In genomic region chr6:54133186-54133585, GRCh38 we compare ENCODE assay signal across 20 cellular contexts. TPM values are rescaled to one million over a fixed set of nuclear protein-coding genes. Genes with fewer than 3 reads are reported as not detected.
A peak's percentile ranks its signal among the peaks of the same experiment; 100 is the strongest.
DNase-seq lines count a peak whose midpoint lies in the region; ATAC-seq and TF ChIP-seq lines count a peak whose summit lies in the region.
"Had no signal": no experiment of that assay in that cellular context is flagged by ENCODE, and none has a peak within 500 bp of the region (broad histone marks: within the 10 kb centered on the region; RNA-seq: fewer than 3 reads in every experiment).

No MANE protein-coding gene starts in this region.

- H3K27ac ChIP-seq in right lobe of liver (no peak overlapping the region), smooth muscle cell (ENCODE audit: low read depth) (no peak overlapping the region)

- H3K9me3 ChIP-seq in right lobe of liver (no peaks in the 10 kb centered on the region), smooth muscle cell (replicated peaks; ENCODE audit: low read depth) (no peaks in the 10 kb centered on the region)

- H3K9ac ChIP-seq in smooth muscle cell (ENCODE audit: low read depth), result no peak overlapping the region

- DNase-seq in left lobe of liver (ENCODE audit: low spot score) (no peak), right lobe of liver (no peak), smooth muscle cell (lab: John Stamatoyannopoulos, UW; ENCODE audit: unreplicated experiment) (no peak)
- no peak for DNase-seq in activated T-cell treated with anti-CD3 and anti-CD28 coated beads, Interleukin-2, amount 50 U/mL, for 48 hours
- no peak for DNase-seq in activated T-cell treated with anti-CD3 and anti-CD28 coated beads, Interleukin-2, amount 50 U/mL, for 1 hour
- DNase-seq: C1 segment of cervical spinal cord; Calu3; CD4-positive, alpha-beta memory T cell; COR-L47; DMS53; DMS79 treated with DMSO at 0.1 percent for 48 hours; GF-D8; H9 had no signal

- TF ChIP-seq POLR2A in right lobe of liver (IDR thresholded peaks at IDR 0.05), result no peak

- ATAC-seq in left lobe of liver (peak; percentile 72), right lobe of liver (peak; percentile 49 to 78 (median 72)), HG03196 (IDR thresholded peaks at IDR 0.05; ENCODE audit: unreplicated experiment) (no peak)
- ATAC-seq: GM23338, HCT116 had no signal

- H3K4me3 ChIP-seq in right lobe of liver, result no peak overlapping the region
- H3K4me3 ChIP-seq in smooth muscle cell, result no peak overlapping the region
- H3K4me3 ChIP-seq: GM23338 had no signal

- H3K79me2 ChIP-seq in smooth muscle cell (ENCODE audit: low read depth), result no peaks in the 10 kb centered on the region

- intact Hi-C loops in right lobe of liver (cut with DNase I), result no loop called here

- H3F3A ChIP-seq in smooth muscle cell (ENCODE audit: low read depth), result no peaks in the 10 kb centered on the region

- H3K36me3 ChIP-seq in right lobe of liver (no peaks in the 10 kb centered on the region), smooth muscle cell (ENCODE audit: low read depth) (no peaks in the 10 kb centered on the region)

- peak overlapping the region; percentile 12 for H2AFZ ChIP-seq in smooth muscle cell (ENCODE audit: low read depth)
- H2AFZ ChIP-seq: GM23338 had no signal

- no peaks in the 10 kb centered on the region for H4K20me1 ChIP-seq in smooth muscle cell (ENCODE audit: low read depth)

- H3K4me2 ChIP-seq in smooth muscle cell, result no peak overlapping the region
- H3K4me2 ChIP-seq: GM23338 had no signal

- TF ChIP-seq CTCF in right lobe of liver (IDR thresholded peaks at IDR 0.05) (no peak), smooth muscle cell (IDR thresholded peaks at IDR 0.05; ENCODE audit: borderline replicate concordance, insufficient read depth, poor library complexity, severe bottlenecking) (no peak)

- 42% methylated on average over 3 of the region's 3 CpGs for WGBS in right lobe of liver (ENCODE audit: insufficient coverage, low coverage, low lambda C conversion rate, missing lambda C conversion rate)
- WGBS in smooth muscle cell (ENCODE audit: low lambda C conversion rate), result 89% methylated on average over 3 of the region's 3 CpGs

- H3K4me1 ChIP-seq in right lobe of liver (peaks cover 0 to 20% (median 4%) of the 10 kb centered on the region in 4 donors), smooth muscle cell (ENCODE audit: low read depth) (no peaks in the 10 kb centered on the region)

- H3K27me3 ChIP-seq in right lobe of liver (no peaks in the 10 kb centered on the region), smooth muscle cell (ENCODE audit: low read depth) (no peaks in the 10 kb centered on the region)

RNA-seq across cellular contexts. Expression of gene MLIP, which starts 21.9 kb away (rescaled TPM):
- 18.4 TPM for total RNA-seq in left lobe of liver
- 10 to 100 TPM; 20.2 to 64.6 (median 24.4) TPM for total RNA-seq in right lobe of liver
- total RNA-seq in smooth muscle cell, result not detected in 2 replicates
- polyA plus RNA-seq in smooth muscle cell, result not detected in 2 replicates
- total RNA-seq: CD4-positive, alpha-beta memory T cell; Daoy; G401; GM23338; H4; H9 had no signal
- polyA plus RNA-seq: BJ; CD4-positive, alpha-beta memory T cell; GM23338 had no signal

Comparison
In these comparisons a context has a peak if more than half of its experiments do, and no peak if none do; other contexts are left out.
1. RNA of gene MLIP, which starts 21.9 kb away (total RNA-seq): 20.2 to 64.6 TPM in right lobe of liver and 18.4 TPM in left lobe of liver (single experiment); not detected in smooth muscle cell; every median in the first group is over 10 times any median in the second.